Comparison of ENCODE assay signal across 1 cellular context in genomic region chr20:36460648-36461599, GRCh38.
TF ChIP-seq lines count a peak whose summit lies in the region.

No MANE protein-coding gene starts in this region.

TF ChIP-seq in HepG2, 621 proteins besides CTCF, POLR2A, EP300 and RAD21 (continued from another document and continues in another):
- TF ChIP-seq FOXO4 (CRISPR knock-in tag; conservative IDR thresholded peaks at IDR 0.05) (no peak), MIXL1 (CRISPR knock-in tag; IDR thresholded peaks at IDR 0.05) (no peak), BCL3 (CRISPR knock-in tag; IDR thresholded peaks at IDR 0.05) (peak; percentile 82; the same call in 1 of the 2 replicates), ZNF790 (CRISPR knock-in tag; IDR thresholded peaks at IDR 0.05; ENCODE audit: borderline replicate concordance) (peak; percentile 96), HMG20B (CRISPR knock-in tag; conservative IDR thresholded peaks at IDR 0.05) (no peak; the same call in 1 of the 2 replicates), NFE2L1 (CRISPR knock-in tag; IDR thresholded peaks at IDR 0.05; ENCODE audit: borderline replicate concordance) (peak; percentile 54; the same call in 1 of the 2 replicates), USF2 (IDR thresholded peaks at IDR 0.05; ENCODE audit: low read depth, low read length) (no peak), USF2 (CRISPR knock-in tag; IDR thresholded peaks at IDR 0.05; ENCODE audit: borderline replicate concordance) (no peak), RBM22 (optimal IDR thresholded peaks at IDR 0.05; ENCODE audit: low read length) (no peak), ZMYM3 (CRISPR knock-in tag; IDR thresholded peaks at IDR 0.05) (peak; percentile 79), JARID2 (CRISPR knock-in tag; IDR thresholded peaks at IDR 0.05; ENCODE audit: insufficient replicate concordance) (peak; percentile 42), HMGXB3 (CRISPR knock-in tag; IDR thresholded peaks at IDR 0.05; ENCODE audit: borderline replicate concordance) (peak; percentile 21; the same call in 1 of the 2 replicates), FOXP4 (CRISPR knock-in tag; IDR thresholded peaks at IDR 0.05) (peak; percentile 51; the same call in 1 of the 2 replicates), E2F5 (CRISPR knock-in tag; conservative IDR thresholded peaks at IDR 0.05) (peak; percentile 80; the same call in 1 of the 2 replicates), REST (IDR thresholded peaks at IDR 0.05; ENCODE audit: borderline replicate concordance in 1 of 2, low read depth in 1 of 2, low read length in 2 of 2) (peak in 1 of 2 experiments; percentile 13; a peak in 1 of 4 replicates), LBX2 (CRISPR knock-in tag; IDR thresholded peaks at IDR 0.05; ENCODE audit: borderline replicate concordance) (peak; percentile 68; the same call in 1 of the 2 replicates), ZNF616 (CRISPR knock-in tag; IDR thresholded peaks at IDR 0.05; ENCODE audit: low read depth) (0 out of 2 replicates have a peak, but pooled peaks have one; percentile 58), YY1 (IDR thresholded peaks at IDR 0.05; ENCODE audit: insufficient read depth, insufficient replicate concordance, low read depth, low read length) (peak; percentile 48), GABPB1 (CRISPR knock-in tag; IDR thresholded peaks at IDR 0.05) (peak; percentile 73; the same call in 1 of the 2 replicates), NFIC (IDR thresholded peaks at IDR 0.05; ENCODE audit: low read length) (no peak), ZNF720 (CRISPR knock-in tag; IDR thresholded peaks at IDR 0.05) (no peak), ZNF570 (CRISPR knock-in tag; IDR thresholded peaks at IDR 0.05; ENCODE audit: borderline replicate concordance) (no peak), MAFK (conservative IDR thresholded peaks at IDR 0.05 in 1 of 2, IDR thresholded peaks at IDR 0.05 in 1 of 2; ENCODE audit: low read length in 2 of 2) (no peak), ZBTB46 (CRISPR knock-in tag; IDR thresholded peaks at IDR 0.05; ENCODE audit: borderline replicate concordance) (no peak), DBP (CRISPR knock-in tag; IDR thresholded peaks at IDR 0.05; ENCODE audit: not compliant biosample characterization) (no peak), HMG20A (CRISPR knock-in tag; IDR thresholded peaks at IDR 0.05; ENCODE audit: borderline replicate concordance) (no peak), JUND (CRISPR knock-in tag; IDR thresholded peaks at IDR 0.05) (no peak), TRAFD1 (CRISPR knock-in tag; IDR thresholded peaks at IDR 0.05; ENCODE audit: borderline replicate concordance) (no peak), ZNF160 (CRISPR knock-in tag; IDR thresholded peaks at IDR 0.05) (peak; percentile 95; the same call in 1 of the 2 replicates), ELF3 (CRISPR knock-in tag; IDR thresholded peaks at IDR 0.05) (no peak), HNRNPUL1 (IDR thresholded peaks at IDR 0.05; ENCODE audit: low read depth, low read length) (no peak), ADNP (CRISPR knock-in tag; IDR thresholded peaks at IDR 0.05) (0 out of 2 replicates have a peak, but pooled peaks have one; percentile 33), KMT2B (CRISPR knock-in tag; IDR thresholded peaks at IDR 0.05) (peak; percentile 84), ELF1 (CRISPR knock-in tag; IDR thresholded peaks at IDR 0.05) (no peak; the same call in 1 of the 2 replicates), CHCHD3 (CRISPR knock-in tag; IDR thresholded peaks at IDR 0.05) (peak; percentile 95), ZNF143 (CRISPR knock-in tag; IDR thresholded peaks at IDR 0.05) (peak; percentile 56; the same call in 1 of the 2 replicates), JUN (CRISPR knock-in tag; IDR thresholded peaks at IDR 0.05) (0 out of 2 replicates have a peak, but pooled peaks have one; percentile 38)
